In genomic region chr12:57983858-57984505, GRCh38 we compare ENCODE assay signal across 12 cellular contexts.
"Had no signal": no experiment of that assay in that cellular context is flagged by ENCODE, and none has a peak within 500 bp of the region (broad histone marks: within the 10 kb centered on the region; RNA-seq: fewer than 3 reads in every experiment).

No MANE protein-coding gene starts in this region.

- H3K4me1 ChIP-seq: lower lobe of right lung, right atrium auricular region, sigmoid colon had no signal

- H3K36me3 Mint-ChIP-seq: immature natural killer cell; naive thymus-derived CD4-positive, alpha-beta T cell had no signal

- H3K9me3 Mint-ChIP-seq: effector memory CD8-positive, alpha-beta T cell had no signal

- H3K4me1 Mint-ChIP-seq: immature natural killer cell; naive thymus-derived CD4-positive, alpha-beta T cell had no signal

- DNase-seq: effector memory CD8-positive, alpha-beta T cell; immature natural killer cell; left ventricle myocardium inferior; lower lobe of right lung; sigmoid colon; stimulated activated CD4-positive, alpha-beta T cell treated with anti-CD3 and anti-CD28 coated beads, Interleukin-12 subunit alpha, Interleukin-12 subunit beta, amount 100 ng/mL, for 4 hours; stimulated activated naive CD4-positive, alpha-beta T cell had no signal

- H3K4me3 Mint-ChIP-seq: effector memory CD8-positive, alpha-beta T cell; immature natural killer cell; naive thymus-derived CD4-positive, alpha-beta T cell had no signal

- H3K4me3 ChIP-seq: esophagus muscularis mucosa, gastroesophageal sphincter, left ventricle myocardium inferior, lower lobe of right lung, right atrium auricular region, sigmoid colon had no signal

- H3K36me3 ChIP-seq: esophagus muscularis mucosa, gastroesophageal sphincter, left ventricle myocardium inferior, lower lobe of right lung, right atrium auricular region, sigmoid colon had no signal

- H3K27ac Mint-ChIP-seq: effector memory CD8-positive, alpha-beta T cell; immature natural killer cell; naive thymus-derived CD4-positive, alpha-beta T cell had no signal

- H3K27ac ChIP-seq: epithelial cell of prostate, esophagus muscularis mucosa, gastroesophageal sphincter, left ventricle myocardium inferior, lower lobe of right lung, right atrium auricular region, sigmoid colon had no signal

- H3K27me3 ChIP-seq: esophagus muscularis mucosa, gastroesophageal sphincter, right atrium auricular region, sigmoid colon had no signal

- ATAC-seq: effector memory CD8-positive, alpha-beta T cell; gastroesophageal sphincter; lower lobe of right lung; naive thymus-derived CD4-positive, alpha-beta T cell had no signal

- H3K9me3 ChIP-seq: esophagus muscularis mucosa, gastroesophageal sphincter, lower lobe of right lung, right atrium auricular region, sigmoid colon had no signal
